8 cellular contexts compared by ENCODE assay signal in the genomic region with DNA sequence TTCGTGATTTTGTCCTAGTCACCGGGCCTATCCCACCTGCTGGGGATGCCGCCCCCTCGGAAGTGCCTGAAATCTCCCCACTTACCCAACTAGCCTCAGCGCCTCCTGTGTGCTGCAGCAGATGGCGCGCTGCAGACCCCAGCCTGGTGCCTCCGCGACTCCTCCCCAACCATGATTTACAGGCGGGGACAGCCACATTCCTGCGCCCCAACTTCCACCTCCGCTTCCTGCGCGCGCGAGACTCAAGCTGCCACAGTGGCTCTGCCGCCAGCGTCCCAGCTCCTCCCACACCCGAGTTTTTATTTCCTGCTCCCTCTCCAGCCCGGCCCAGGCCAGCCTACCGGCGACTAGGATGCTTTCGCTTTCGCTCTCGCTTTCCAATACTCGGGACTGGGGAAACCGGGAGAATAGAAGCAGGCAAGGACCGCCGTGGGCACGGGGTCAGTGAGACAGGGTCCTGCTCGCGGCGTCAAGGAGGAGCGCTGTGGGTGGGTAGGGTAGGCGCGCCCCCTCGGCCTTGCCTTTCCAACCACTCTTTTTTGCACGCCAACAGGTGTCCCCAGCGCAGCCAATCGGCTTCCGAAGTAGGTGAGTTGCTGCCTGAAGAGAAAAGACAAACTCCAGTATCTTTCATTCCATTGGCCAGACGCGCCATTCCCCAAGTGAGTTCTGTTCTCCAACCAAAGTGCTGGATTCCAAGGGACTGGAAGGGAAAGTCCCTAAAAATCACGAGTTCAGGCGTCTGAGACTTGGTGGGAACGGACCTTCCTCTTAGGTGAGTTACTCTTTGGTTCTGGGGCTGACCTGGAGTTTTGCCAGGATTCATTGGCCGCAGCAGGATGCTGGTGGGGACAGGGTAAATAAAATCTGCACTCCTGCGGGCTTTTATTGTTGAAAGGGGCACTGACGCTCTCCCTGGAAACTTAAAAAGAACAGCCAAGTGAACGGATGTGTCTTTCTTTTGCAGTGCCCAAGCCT. TPM values are rescaled to one million over a fixed set of nuclear protein-coding genes. Genes with fewer than 3 reads are reported as not detected.
DNase-seq lines count a peak whose midpoint lies in the region; ATAC-seq and TF ChIP-seq lines count a peak whose summit lies in the region.

A gene with protein sequence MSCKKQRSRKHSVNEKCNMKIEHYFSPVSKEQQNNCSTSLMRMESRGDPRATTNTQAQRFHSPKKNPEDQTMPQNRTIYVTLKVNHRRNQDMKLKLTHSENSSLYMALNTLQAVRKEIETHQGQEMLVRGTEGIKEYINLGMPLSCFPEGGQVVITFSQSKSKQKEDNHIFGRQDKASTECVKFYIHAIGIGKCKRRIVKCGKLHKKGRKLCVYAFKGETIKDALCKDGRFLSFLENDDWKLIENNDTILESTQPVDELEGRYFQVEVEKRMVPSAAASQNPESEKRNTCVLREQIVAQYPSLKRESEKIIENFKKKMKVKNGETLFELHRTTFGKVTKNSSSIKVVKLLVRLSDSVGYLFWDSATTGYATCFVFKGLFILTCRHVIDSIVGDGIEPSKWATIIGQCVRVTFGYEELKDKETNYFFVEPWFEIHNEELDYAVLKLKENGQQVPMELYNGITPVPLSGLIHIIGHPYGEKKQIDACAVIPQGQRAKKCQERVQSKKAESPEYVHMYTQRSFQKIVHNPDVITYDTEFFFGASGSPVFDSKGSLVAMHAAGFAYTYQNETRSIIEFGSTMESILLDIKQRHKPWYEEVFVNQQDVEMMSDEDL (plus strand): TSS at position 327 of the 978 bp plus-strand sequence. CDS start 6,017 bp downstream, outside the sequence.

- in situ Hi-C loops in astrocyte of the cerebellum (cut with HindIII; ENCODE audit: low sequenced_read_pairs): no loop called here

- intact Hi-C loops in vagina (cut with DNase I): loop anchor here (5.0 kb wide), 1 partner anchor 566 kb away; a partner anchor contains a TSS

- H3K4me2 ChIP-seq in hepatocyte: peak within 1 kb of the TSS; percentile 96

- peaks cover 17% of the 10 kb centered on the region for H3K79me2 ChIP-seq in hepatocyte

- 1% methylated on average over 50 of the region's 50 CpGs for WGBS in hepatocyte (ENCODE audit: low lambda C conversion rate, missing lambda C conversion rate)

- ATAC-seq in HG02642 (IDR thresholded peaks at IDR 0.05; ENCODE audit: poor library complexity, unreplicated experiment): peak; percentile 85

- TF ChIP-seq CTCF in GM12874 (IDR thresholded peaks at IDR 0.05; ENCODE audit: insufficient read depth, low read depth, low read length) (peak; percentile 45; the same call in 1 of the 2 replicates), astrocyte of the cerebellum (IDR thresholded peaks at IDR 0.05; ENCODE audit: low read depth, low read length, missing control alignments) (peak; percentile 55), hepatocyte (IDR thresholded peaks at IDR 0.05; ENCODE audit: poor library complexity) (peak; percentile 51), vagina (IDR thresholded peaks at IDR 0.05) (no peak)

- H2AFZ ChIP-seq in hepatocyte: peak within 1 kb of the TSS; percentile 67

- H3K27me3 ChIP-seq in hepatocyte (no peaks in the 10 kb centered on the region), rectal smooth muscle tissue (ENCODE audit: control insufficient read depth, insufficient read depth, low read length) (no peaks in the 10 kb centered on the region), vagina (no peaks in the 10 kb centered on the region)

- TF ChIP-seq POLR2A in vagina (IDR thresholded peaks at IDR 0.05): peak in 1 of 2 donors; percentile 11

- DNase-seq in NCI-H1105 (lab: John Stamatoyannopoulos, UW): peak; percentile 74
- peak; percentile 87 for DNase-seq in T-helper 22 cell (ENCODE audit: low read depth)
- DNase-seq in astrocyte of the cerebellum (ENCODE audit: low read depth): peak; percentile 69
- DNase-seq in hepatocyte (ENCODE audit: low spot score): peak; percentile 94
- DNase-seq in vagina (ENCODE audit: extremely low spot score in 2 of 2): no peak

- H3K27ac ChIP-seq in hepatocyte (peak within 1 kb of the TSS; percentile 97), rectal smooth muscle tissue (ENCODE audit: low read depth, low read length) (peak within 1 kb of the TSS; percentile 84), vagina (peak within 1 kb of the TSS; percentile 95)

- H3K9me3 ChIP-seq in hepatocyte (ENCODE audit: low read depth) (no peaks in the 10 kb centered on the region), vagina (no peaks in the 10 kb centered on the region)

- no peaks in the 10 kb centered on the region for H4K20me1 ChIP-seq in hepatocyte (ENCODE audit: insufficient read depth, poor library complexity, severe bottlenecking)

- no peaks in the 10 kb centered on the region for H3K9me2 ChIP-seq in hepatocyte (replicated peaks; ENCODE audit: insufficient read depth)

- peak within 1 kb of the TSS; percentile 81 for H3K9ac ChIP-seq in rectal smooth muscle tissue (ENCODE audit: low read length)

- H3K36me3 ChIP-seq in hepatocyte (replicated peaks; ENCODE audit: insufficient read depth, low read depth): no peaks in the 10 kb centered on the region
- H3K36me3 ChIP-seq in rectal smooth muscle tissue (ENCODE audit: control insufficient read depth, insufficient read depth, low read length): no peaks in the 10 kb centered on the region
- H3K36me3 ChIP-seq in vagina: no peaks in the 10 kb centered on the region

- peak within 1 kb of the TSS; percentile 82 for H3K4me3 ChIP-seq in astrocyte of the cerebellum (ENCODE audit: low read depth, low read length)
- peak within 1 kb of the TSS; percentile 50 for H3K4me3 ChIP-seq in hepatocyte
- peak within 1 kb of the TSS; percentile 95 for H3K4me3 ChIP-seq in rectal smooth muscle tissue (ENCODE audit: low read length)
- peak within 1 kb of the TSS; percentile 75 to 79 for H3K4me3 ChIP-seq in vagina

- peaks cover 32% of the 10 kb centered on the region for H3K4me1 ChIP-seq in hepatocyte (ENCODE audit: insufficient read depth)
- H3K4me1 ChIP-seq in rectal smooth muscle tissue (ENCODE audit: control insufficient read depth, insufficient read depth, low read length): peaks cover 9% of the 10 kb centered on the region
- H3K4me1 ChIP-seq in vagina: peaks cover 16% of the 10 kb centered on the region

RNA-seq across cellular contexts. Expression of the gene that starts here (rescaled TPM):
- total RNA-seq in hepatocyte (36.8 and 43.2 TPM in 2 replicates), vagina (51.8 TPM)
- polyA plus RNA-seq in hepatocyte: 16.8 and 20.0 TPM in 2 replicates

Comparison
In these comparisons a context has a peak if more than half of its experiments do, and no peak if none do; other contexts are left out.
1. CTCF ChIP-seq: peak in GM12874 (single experiment), astrocyte of the cerebellum (single experiment) and hepatocyte (single experiment); none in vagina (0 of 3).
2. DNase-seq: peak in NCI-H1105 (single experiment), T-helper 22 cell (single experiment), astrocyte of the cerebellum (single experiment) and hepatocyte (single experiment); none in vagina (0 of 2).
3. Peak in every context shown above with its lines, with median percentiles within 50 percentile points of each other: H3K4me3 ChIP-seq and H3K27ac ChIP-seq.